ENCODE assay signal across 17 cellular contexts in genomic region chr7:13024323-13024722, GRCh38.
DNase-seq lines count a peak whose midpoint lies in the region; ATAC-seq, FAIRE-seq and TF ChIP-seq lines count a peak whose summit lies in the region.
"Had no signal": no experiment of that assay in that cellular context is flagged by ENCODE, and none has a peak within 500 bp of the region (broad histone marks: within the 10 kb centered on the region; RNA-seq: fewer than 3 reads in every experiment).

No MANE protein-coding gene starts in this region.

- H3K4me3 Mint-ChIP-seq in neural crest cell, result peak overlapping the region; percentile 23
- H3K4me3 Mint-ChIP-seq: CD8-positive, alpha-beta T cell had no signal

- DNase-seq in AG10803 (ENCODE audit: low read depth) (peak; percentile 57), H54 (ENCODE audit: insufficient read length, low spot score) (no peak), neural crest cell (ENCODE audit: low read depth, low spot score) (no peak), substantia nigra (lab: John Stamatoyannopoulos, UW) (no peak), GF-D8 (lab: John Stamatoyannopoulos, UW) (no peak)
- DNase-seq: BE2C; CD8-positive, alpha-beta T cell; HCEC 1CT; NCI-H1417 treated with DMSO at 0.1 percent for 48 hours; NCI-H2029 treated with DMSO at 0.1 percent for 48 hours; NCI-H524 had no signal

- no peak overlapping the region for H3K4me3 ChIP-seq in AG10803 (ENCODE audit: low read length)
- H3K4me3 ChIP-seq: SK-N-MC had no signal

- no peak overlapping the region for H3K27ac ChIP-seq in substantia nigra (ENCODE audit: low read depth, low read length, poor library complexity, severe bottlenecking)
- H3K27ac ChIP-seq: HL-60, SK-N-MC had no signal

- H3K36me3 Mint-ChIP-seq in neural crest cell (ENCODE audit: low read depth), result peaks cover 3% of the 10 kb centered on the region
- H3K36me3 Mint-ChIP-seq: CD8-positive, alpha-beta T cell had no signal

- peak; percentile 52 for FAIRE-seq in H54 (lab: Jason Lieb, UNC)
- FAIRE-seq: HTR-8/SVneo had no signal

- peaks cover 75% of the 10 kb centered on the region for H3K4me1 Mint-ChIP-seq in neural crest cell

- H3K27me3 Mint-ChIP-seq in neural crest cell (ENCODE audit: low read depth), result no peaks in the 10 kb centered on the region

- TF ChIP-seq POLR2A in H54 (IDR thresholded peaks at IDR 0.05; ENCODE audit: low read depth, low read length), result no peak

- TF ChIP-seq CTCF in AG10803 (conservative IDR thresholded peaks at IDR 0.05; ENCODE audit: low read length) (no peak), neural crest cell (conservative IDR thresholded peaks at IDR 0.05) (no peak)

- peaks cover 4% of the 10 kb centered on the region for H3K9me3 Mint-ChIP-seq in neural crest cell
- H3K9me3 Mint-ChIP-seq: CD8-positive, alpha-beta T cell had no signal

- no peak overlapping the region for H3K27ac Mint-ChIP-seq in neural crest cell (ENCODE audit: unreplicated experiment)
- H3K27ac Mint-ChIP-seq: CD8-positive, alpha-beta T cell had no signal

- ATAC-seq in esophagus mucosa (peak; percentile 20), HG02763 (IDR thresholded peaks at IDR 0.05; ENCODE audit: unreplicated experiment) (no peak)
- ATAC-seq: CD8-positive, alpha-beta T cell; Panc1 had no signal
